Comparison of ENCODE assay signal across 21 cellular contexts in the genomic region with DNA sequence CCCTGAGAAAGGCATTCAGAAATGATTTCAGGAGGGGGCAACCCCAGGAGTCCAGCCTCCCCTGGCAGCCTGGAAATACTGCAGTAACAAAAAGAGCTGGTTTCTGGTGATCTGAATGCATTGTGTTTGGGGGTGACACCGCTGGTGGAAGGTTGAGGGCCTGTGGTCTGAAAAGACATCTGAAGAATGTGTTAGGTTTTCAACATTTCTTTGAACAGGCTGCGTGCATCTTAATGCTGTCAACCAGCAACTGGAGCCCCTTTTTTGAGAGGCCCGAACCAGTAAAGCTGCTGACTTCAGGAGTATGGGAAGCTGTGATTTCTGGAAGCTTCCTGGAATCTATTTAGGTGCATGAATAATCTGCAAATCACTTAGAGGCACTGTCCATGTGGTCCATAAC. TPM values are rescaled to one million over a fixed set of nuclear protein-coding genes. Genes with fewer than 3 reads are reported as not detected.
A peak's percentile ranks its signal among the peaks of the same experiment; 100 is the strongest.
DNase-seq lines count a peak whose midpoint lies in the region; FAIRE-seq and TF ChIP-seq lines count a peak whose summit lies in the region.
"Had no signal": no experiment of that assay in that cellular context is flagged by ENCODE, and none has a peak within 500 bp of the region (broad histone marks: within the 10 kb centered on the region; RNA-seq: fewer than 3 reads in every experiment).

No MANE protein-coding gene starts in this region.

- no peak for TF ChIP-seq EP300 in esophagus muscularis mucosa (IDR thresholded peaks at IDR 0.05)
- TF ChIP-seq EP300 in sigmoid colon (IDR thresholded peaks at IDR 0.05), result no peak

- no peak overlapping the region for H3K27ac Mint-ChIP-seq in astrocyte (ENCODE audit: unreplicated experiment)
- H3K27ac Mint-ChIP-seq in progenitor cell of endocrine pancreas, result no peak overlapping the region
- H3K27ac Mint-ChIP-seq: CD8-positive, alpha-beta memory T cell; HFFc6; IgD-negative memory B cell had no signal

- H3K9me3 Mint-ChIP-seq in astrocyte (ENCODE audit: unreplicated experiment), result no peaks in the 10 kb centered on the region
- H3K9me3 Mint-ChIP-seq in progenitor cell of endocrine pancreas (ENCODE audit: low read depth), result no peaks in the 10 kb centered on the region
- H3K9me3 Mint-ChIP-seq: CD8-positive, alpha-beta memory T cell; HFFc6 had no signal

- in situ Hi-C loops in GM13977 (cut with MboI; ENCODE audit: low pct_unique_long_range_greater_than_20kb, low sequenced_read_pairs, unreplicated experiment), result no loop called here

- intact Hi-C loops in esophagus muscularis mucosa (cut with DNase I) (loop anchor here (10.0 kb wide), 1 partner anchor 84 kb away; no protein-coding TSS in a partner anchor), sigmoid colon (cut with DNase I) (no loop called here)

- WGBS in esophagus muscularis mucosa, result 90% methylated on average over 3 of the region's 3 CpGs
- WGBS in sigmoid colon, 2 donors, result 88 to 94% methylated on average over 3 of the region's 3 CpGs

- FAIRE-seq in astrocyte (lab: Jason Lieb, UNC) (no peak), H54 (lab: Jason Lieb, UNC) (no peak)
- FAIRE-seq: D721Med, GM12892 had no signal

- H3K4me1 ChIP-seq in astrocyte (ENCODE audit: insufficient read depth, low read length) (peaks cover 18% of the 10 kb centered on the region), esophagus muscularis mucosa (peaks cover 7 to 29% (median 25%) of the 10 kb centered on the region in 4 donors), sigmoid colon (peaks cover 0 to 28% (median 21%) of the 10 kb centered on the region in 4 donors)

- no peaks in the 10 kb centered on the region for H3K9me3 ChIP-seq in astrocyte (ENCODE audit: insufficient read depth, low read depth, low read length)
- no peaks in the 10 kb centered on the region for H3K9me3 ChIP-seq in esophagus muscularis mucosa
- H3K9me3 ChIP-seq in sigmoid colon, result no peaks in the 10 kb centered on the region
- H3K9me3 ChIP-seq: BLaER1 treated with 17β-estradiol and CSF1 and Interleukin-3, amounts not matched to agents 10 nM and 100 nM had no signal

- H3K4me3 Mint-ChIP-seq in astrocyte (ENCODE audit: unreplicated experiment) (no peak overlapping the region), progenitor cell of endocrine pancreas (ENCODE audit: low read depth) (no peak overlapping the region)
- H3K4me3 Mint-ChIP-seq: CD8-positive, alpha-beta memory T cell; HFFc6; IgD-negative memory B cell had no signal

- no peaks in the 10 kb centered on the region for H4K20me1 ChIP-seq in astrocyte (ENCODE audit: insufficient read depth, low read length)

- H3K4me3 ChIP-seq in AG10803 (ENCODE audit: low read length) (no peak overlapping the region), astrocyte (ENCODE audit: insufficient read depth, low read depth, low read length) (no peak overlapping the region), esophagus muscularis mucosa (no peak overlapping the region), sigmoid colon (no peak overlapping the region)
- H3K4me3 ChIP-seq: BLaER1 treated with 17β-estradiol and CSF1 and Interleukin-3, amounts not matched to agents 10 nM and 100 nM had no signal

- peak overlapping the region; percentile 16 for H3K4me2 ChIP-seq in astrocyte (ENCODE audit: low read length)

- no peak overlapping the region for H3K9ac ChIP-seq in astrocyte (ENCODE audit: low read length)
- H3K9ac ChIP-seq: BLaER1 treated with 17β-estradiol and CSF1 and Interleukin-3, amounts not matched to agents 10 nM and 100 nM had no signal

- DNase-seq in AG10803 (ENCODE audit: low read depth) (peak; percentile 34), astrocyte (ENCODE audit: low read depth) (peak; percentile 77), esophagus muscularis mucosa (ENCODE audit: extremely low spot score) (no peak), sigmoid colon (no peak), progenitor cell of endocrine pancreas (ENCODE audit: low spot score, unreplicated experiment) (no peak), GM13977 (ENCODE audit: low spot score) (no peak), AG08396 (ENCODE audit: low spot score) (no peak), H54 (ENCODE audit: insufficient read length, low spot score) (no peak)
- DNase-seq: 8988T; CD8-positive, alpha-beta memory T cell; DMS79 treated with DMSO at 0.1 percent for 48 hours; HFFc6; Kasumi-1; NCI-H1105; NCI-H1694 treated with DMSO at 0.1 percent for 48 hours; NCI-H526 treated with DMSO at 0.1 percent for 48 hours; SHP77 had no signal

- H3K36me3 Mint-ChIP-seq in astrocyte (ENCODE audit: low read depth, unreplicated experiment) (peaks cover 5% of the 10 kb centered on the region), progenitor cell of endocrine pancreas (ENCODE audit: insufficient read depth) (peaks cover 12% of the 10 kb centered on the region)

- no peak for TF ChIP-seq POLR2A in esophagus muscularis mucosa (IDR thresholded peaks at IDR 0.05; ENCODE audit: low read depth)
- no peak for TF ChIP-seq POLR2A in sigmoid colon (IDR thresholded peaks at IDR 0.05)
- TF ChIP-seq POLR2A in H54 (IDR thresholded peaks at IDR 0.05; ENCODE audit: low read depth, low read length), result no peak

- no peaks in the 10 kb centered on the region for H3K79me2 ChIP-seq in astrocyte (ENCODE audit: insufficient read depth, low read length)

- H2AFZ ChIP-seq in astrocyte (ENCODE audit: low read depth, low read length), result no peak overlapping the region

- no peaks in the 10 kb centered on the region for H3K27me3 Mint-ChIP-seq in astrocyte (ENCODE audit: low read depth, unreplicated experiment)
- H3K27me3 Mint-ChIP-seq in progenitor cell of endocrine pancreas, result peaks cover 7% of the 10 kb centered on the region

- H3K4me1 Mint-ChIP-seq in astrocyte (ENCODE audit: low read depth, unreplicated experiment) (peaks cover 21% of the 10 kb centered on the region), progenitor cell of endocrine pancreas (ENCODE audit: low read depth) (peaks cover 7% of the 10 kb centered on the region)

- TF ChIP-seq CTCF in AG10803 (conservative IDR thresholded peaks at IDR 0.05; ENCODE audit: low read length) (no peak), astrocyte (IDR thresholded peaks at IDR 0.05; ENCODE audit: insufficient read depth, low read depth, low read length) (no peak), esophagus muscularis mucosa (IDR thresholded peaks at IDR 0.05) (no peak), sigmoid colon (IDR thresholded peaks at IDR 0.05) (no peak), progenitor cell of endocrine pancreas (IDR thresholded peaks at IDR 0.05; ENCODE audit: unreplicated experiment) (no peak), GM13977 (IDR thresholded peaks at IDR 0.05; ENCODE audit: extremely low read depth, insufficient read depth, missing control alignments) (no peak)

- H3K27ac ChIP-seq in astrocyte (ENCODE audit: low read depth, low read length) (peak overlapping the region; percentile 29), esophagus muscularis mucosa (replicated peaks in 1 of 4) (peak overlapping the region in 3 of 4 donors; percentile 58 to 76 (median 71)), sigmoid colon (peak overlapping the region; percentile 19 to 66 (median 60))
- H3K27ac ChIP-seq: BLaER1 treated with 17β-estradiol and CSF1 and Interleukin-3, amounts not matched to agents 10 nM and 100 nM had no signal

- no peaks in the 10 kb centered on the region for H3K27me3 ChIP-seq in astrocyte (ENCODE audit: insufficient read depth, low read length)
- no peaks in the 10 kb centered on the region for H3K27me3 ChIP-seq in esophagus muscularis mucosa
- no peaks in the 10 kb centered on the region for H3K27me3 ChIP-seq in sigmoid colon
- H3K27me3 ChIP-seq: BLaER1 treated with 17β-estradiol and CSF1 and Interleukin-3, amounts not matched to agents 10 nM and 100 nM had no signal

- H3K36me3 ChIP-seq in astrocyte (ENCODE audit: insufficient read depth, low read length) (no peaks in the 10 kb centered on the region), esophagus muscularis mucosa (peaks cover 0 to 29% (median 25%) of the 10 kb centered on the region in 4 donors), sigmoid colon (peaks cover 5 to 28% (median 11%) of the 10 kb centered on the region in 4 donors)

RNA-seq across cellular contexts. Expression of a gene that starts 17.1 kb away (rescaled TPM):
- total RNA-seq in astrocyte (163 and 171 TPM in 2 replicates), esophagus muscularis mucosa (100 to 1,000 TPM; 130 to 289 (median 195) TPM), sigmoid colon (100 to 1,000 TPM; 277 to 468 (median 356) TPM), progenitor cell of endocrine pancreas (191 and 193 TPM in 2 replicates)
- 100 to 1,000 TPM; 378 to 742 (median 633) TPM for polyA plus RNA-seq in sigmoid colon

Comparison
In these comparisons a context has a peak if more than half of its experiments do, and no peak if none do; other contexts are left out.
1. DNase-seq: peak in AG10803 (single experiment) and astrocyte (single experiment); none in esophagus muscularis mucosa (single experiment), sigmoid colon (single experiment), progenitor cell of endocrine pancreas (single experiment), GM13977 (single experiment), AG08396 (single experiment) and H54 (single experiment).
2. Peak in every context shown above with its lines, with median percentiles within 50 percentile points of each other: H3K27ac ChIP-seq.